21 cellular contexts compared by ENCODE assay signal in the genomic region with DNA sequence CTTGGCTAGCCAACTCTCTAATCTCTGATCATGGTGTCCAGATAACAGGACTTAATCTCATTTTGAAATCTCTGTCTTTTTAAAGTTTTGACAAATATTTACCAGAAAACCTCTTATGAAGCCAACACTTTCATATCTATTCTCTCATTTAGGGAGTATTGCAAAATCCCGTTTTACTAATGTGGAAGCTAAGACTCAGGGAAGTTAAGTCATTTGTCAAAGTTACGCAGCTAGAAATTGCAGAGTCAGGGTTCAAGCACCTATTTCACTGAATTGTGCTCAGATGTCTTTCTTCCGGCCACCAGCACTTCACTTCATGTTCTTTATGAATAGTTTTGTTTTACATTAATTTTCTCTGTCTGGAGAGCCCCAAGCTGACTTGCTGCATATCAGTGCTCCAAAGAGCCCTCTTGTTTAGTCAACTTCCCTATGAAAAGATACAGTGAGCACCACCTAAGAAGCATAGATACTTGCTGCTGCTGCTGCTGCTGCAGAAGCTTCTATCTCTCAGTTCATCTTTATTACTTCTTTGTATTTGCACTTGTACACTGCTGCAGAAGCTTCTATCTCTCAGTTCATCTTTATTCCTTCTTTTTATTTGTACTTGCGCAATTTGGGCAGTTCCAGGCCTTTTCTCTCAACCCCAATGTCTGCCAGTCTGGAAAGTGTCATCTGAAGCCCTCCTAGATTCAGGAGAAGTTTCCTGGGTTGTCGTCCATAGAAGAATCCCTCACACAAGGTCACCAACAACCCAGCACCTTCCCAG.
DNase-seq lines count a peak whose midpoint lies in the region; ATAC-seq and TF ChIP-seq lines count a peak whose summit lies in the region.
"Had no signal": no experiment of that assay in that cellular context is flagged by ENCODE, and none has a peak within 500 bp of the region (broad histone marks: within the 10 kb centered on the region; RNA-seq: fewer than 3 reads in every experiment).

No MANE protein-coding gene starts in this region.

- H3K9ac ChIP-seq in SK-N-MC (ENCODE audit: insufficient read length), result no peak overlapping the region

- H3K27ac Mint-ChIP-seq in CD14-positive monocyte, result peak overlapping the region; percentile 72 to 98 (median 90)
- H3K27ac Mint-ChIP-seq: CD4-positive, CD25-positive, alpha-beta regulatory T cell; H9; T-helper 17 cell had no signal

- intact Hi-C loops in CD14-positive monocyte (cut with micrococcal nuclease), result no loop called here

- peaks cover 45% of the 10 kb centered on the region for H3K4me1 Mint-ChIP-seq in CD14-positive monocyte
- H3K4me1 Mint-ChIP-seq: CD4-positive, CD25-positive, alpha-beta regulatory T cell; H9; T-helper 17 cell had no signal

- H3K9me3 Mint-ChIP-seq in CD14-positive monocyte, result peaks cover 0 to 3% (median 0%) of the 10 kb centered on the region in 7 donors
- H3K9me3 Mint-ChIP-seq: H9 had no signal

- peak overlapping the region in 1 of 2 donors; percentile 44 for H3K4me3 Mint-ChIP-seq in CD14-positive monocyte
- H3K4me3 Mint-ChIP-seq: CD4-positive, CD25-positive, alpha-beta regulatory T cell; H9; T-helper 17 cell had no signal

- H3K4me3 ChIP-seq in SK-N-MC, result no peak overlapping the region
- H3K4me3 ChIP-seq: MG63 had no signal

- DNase-seq in CD14-positive monocyte (ENCODE audit: low spot score) (no peak), HT-29 (ENCODE audit: low spot score) (peak; percentile 32), SK-N-MC (ENCODE audit: low read depth, low spot score) (peak; percentile 37), omental fat pad (ENCODE audit: low spot score) (no peak), GM19240 (ENCODE audit: insufficient read length, low spot score) (no peak), NCI-H2081 treated with DMSO at 0.1 percent for 48 hours (lab: John Stamatoyannopoulos, UW) (no peak)
- no peak for DNase-seq in activated CD4-positive, alpha-beta T cell treated with anti-CD3 and anti-CD28 coated beads, Interleukin-2, amount 50 U/mL, for 4 hours
- DNase-seq: AML-193; CD4-positive, CD25-positive, alpha-beta regulatory T cell; COR-L47; DMS 273 treated with DMSO at 0.1 percent for 48 hours; DND-41; H9; IMR-90; MG63; NCI-H187 treated with DMSO at 0.1 percent for 48 hours; NCI-H226; NCI-H524 treated with DMSO at 0.1 percent for 48 hours; T-helper 17 cell had no signal

- H3K27ac ChIP-seq in SK-N-MC, result no peak overlapping the region
- H3K27ac ChIP-seq: HL-60 had no signal

- ATAC-seq in omental fat pad (ENCODE audit: low FRiP score), result peak; percentile 52
- ATAC-seq: Panc1, T-helper 17 cell had no signal

- no peaks in the 10 kb centered on the region for H3K36me3 Mint-ChIP-seq in CD14-positive monocyte
- H3K36me3 Mint-ChIP-seq: CD4-positive, CD25-positive, alpha-beta regulatory T cell had no signal

- H3K27me3 Mint-ChIP-seq in CD14-positive monocyte (ENCODE audit: low read depth in 3 of 3), result peaks cover 16 to 26% (median 22%) of the 10 kb centered on the region in 3 donors

- TF ChIP-seq CTCF in CD14-positive monocyte (IDR thresholded peaks at IDR 0.05) (no peak), omental fat pad (IDR thresholded peaks at IDR 0.05) (no peak)

- no peaks in the 10 kb centered on the region for H3K9me3 ChIP-seq in SK-N-MC (ENCODE audit: low read depth, low read length)
- H3K9me3 ChIP-seq: MG63 had no signal

- no peaks in the 10 kb centered on the region for H3K36me3 ChIP-seq in SK-N-MC (ENCODE audit: insufficient read depth, low read length)
- H3K36me3 ChIP-seq: MG63 had no signal

Comparison
In these comparisons a context has a peak if more than half of its experiments do, and no peak if none do; other contexts are left out.
1. DNase-seq: peak in HT-29 (single experiment) and SK-N-MC (single experiment); none in CD14-positive monocyte (single experiment), omental fat pad (single experiment), GM19240 (single experiment), activated CD4-positive, alpha-beta T cell treated with anti-CD3 and anti-CD28 coated beads, Interleukin-2, amount 50 U/mL, for 4 hours (0 of 2) and NCI-H2081 treated with DMSO at 0.1 percent for 48 hours (single experiment).